23 cellular contexts compared by ENCODE assay signal in the genomic region with DNA sequence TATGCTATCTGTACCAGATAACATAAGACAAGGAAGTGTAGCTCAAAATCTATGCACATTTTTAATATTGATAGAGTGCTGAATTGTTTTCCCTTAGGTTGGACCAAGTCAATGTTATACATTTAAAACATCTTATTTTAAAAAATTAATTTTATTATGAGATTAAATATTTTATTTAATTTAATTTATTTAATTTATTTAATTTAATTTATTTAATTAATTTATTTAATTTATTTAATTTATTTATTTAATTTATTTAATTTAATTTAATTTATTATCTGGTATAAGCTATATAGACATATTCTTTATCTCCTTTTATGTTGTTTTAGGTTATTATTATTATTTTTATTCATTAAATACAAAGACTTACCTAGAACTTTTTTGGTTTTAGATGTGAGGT.
"Had no signal": no experiment of that assay in that cellular context is flagged by ENCODE, and none has a peak within 500 bp of the region (broad histone marks: within the 10 kb centered on the region; RNA-seq: fewer than 3 reads in every experiment).

No MANE protein-coding gene starts in this region.

- FAIRE-seq: HepG2 had no signal

- H3K4me3 ChIP-seq: MG63 had no signal

- H3K27me3 ChIP-seq: MG63 had no signal

- ATAC-seq: HepG2 had no signal

- H3K9me3 ChIP-seq: MG63, SK-N-SH had no signal

- DNase-seq: IMR-90, Karpas-422, KG1, MG63, NCI-H1092, NCI-H1105 treated with DMSO at 0.1 percent for 48 hours, NCI-H1417 treated with DMSO at 0.1 percent for 48 hours, NCI-H146, NCI-H187, NCI-H2029, NCI-H2081 treated with DMSO at 0.1 percent for 48 hours, NCI-H2171, NCI-H226, NCI-H446, NCI-H510A, NCI-H524 treated with DMSO at 0.1 percent for 48 hours, NCI-H69, NCI-H774, SHP77, SK-N-SH, SW 1271 had no signal

- H3K27ac ChIP-seq: RWPE1 had no signal

- H3K36me3 ChIP-seq: MG63 had no signal
